10 cellular contexts compared by ENCODE assay signal in genomic region chr11:67465190-67465522, GRCh38. TPM values are rescaled to one million over a fixed set of nuclear protein-coding genes. Genes with fewer than 3 reads are reported as not detected.
DNase-seq lines count a peak whose midpoint lies in the region; ATAC-seq, FAIRE-seq and TF ChIP-seq lines count a peak whose summit lies in the region.
"Had no signal": no experiment of that assay in that cellular context is flagged by ENCODE, and none has a peak within 500 bp of the region (broad histone marks: within the 10 kb centered on the region; RNA-seq: fewer than 3 reads in every experiment).

No MANE protein-coding gene starts in this region.

- H3K4me1 ChIP-seq in astrocyte (ENCODE audit: insufficient read depth, low read length) (peaks cover 16% of the 10 kb centered on the region), liver (ENCODE audit: control insufficient read depth in 4 of 4, insufficient read depth in 4 of 4, low read length in 3 of 4) (peaks cover 19 to 43% (median 31%) of the 10 kb centered on the region in 4 donors), transverse colon (peaks cover 22 to 41% (median 35%) of the 10 kb centered on the region in 4 donors)

- H3K4me1 Mint-ChIP-seq in activated naive CD4-positive, alpha-beta T cell treated with anti-CD3 and anti-CD28 coated beads for 36 hours (ENCODE audit: low read depth) = peaks cover 35% of the 10 kb centered on the region
- H3K4me1 Mint-ChIP-seq in astrocyte (ENCODE audit: low read depth, unreplicated experiment) = peaks cover 4% of the 10 kb centered on the region

- no peak overlapping the region for H2AFZ ChIP-seq in astrocyte (ENCODE audit: low read depth, low read length)

- H3K79me2 ChIP-seq in astrocyte (ENCODE audit: insufficient read depth, low read length) = peaks cover 9% of the 10 kb centered on the region

- no peak for TF ChIP-seq POLR2A in transverse colon (IDR thresholded peaks at IDR 0.05)

- no peaks in the 10 kb centered on the region for H3K9me3 Mint-ChIP-seq in activated naive CD4-positive, alpha-beta T cell treated with anti-CD3 and anti-CD28 coated beads for 36 hours
- no peaks in the 10 kb centered on the region for H3K9me3 Mint-ChIP-seq in activated naive CD4-positive, alpha-beta T cell treated with anti-CD3 and anti-CD28 coated beads, Interleukin-2, amount 50 U/mL, for 72 hours
- H3K9me3 Mint-ChIP-seq in astrocyte (ENCODE audit: unreplicated experiment) = no peaks in the 10 kb centered on the region

- intact Hi-C loops in activated naive CD4-positive, alpha-beta T cell treated with anti-CD3 and anti-CD28 coated beads for 36 hours (cut with micrococcal nuclease) = no loop called here
- intact Hi-C loops in transverse colon (cut with DNase I; ENCODE audit: low total_unique reads) = no loop called here

- peak overlapping the region; percentile 81 for H3K4me3 Mint-ChIP-seq in activated naive CD4-positive, alpha-beta T cell treated with anti-CD3 and anti-CD28 coated beads for 36 hours
- H3K4me3 Mint-ChIP-seq in astrocyte (ENCODE audit: unreplicated experiment) = peak overlapping the region; percentile 77

- H4K20me1 ChIP-seq in astrocyte (ENCODE audit: insufficient read depth, low read length) = no peaks in the 10 kb centered on the region

- H3K27me3 ChIP-seq in astrocyte (ENCODE audit: insufficient read depth, low read length) (peaks cover 2% of the 10 kb centered on the region), liver (ENCODE audit: control insufficient read depth in 4 of 4, insufficient read depth in 4 of 4, low read length in 3 of 4) (no peaks in the 10 kb centered on the region), transverse colon (no peaks in the 10 kb centered on the region)

- H3K27ac Mint-ChIP-seq in activated naive CD4-positive, alpha-beta T cell treated with anti-CD3 and anti-CD28 coated beads for 36 hours = peak overlapping the region; percentile 90
- H3K27ac Mint-ChIP-seq in activated naive CD4-positive, alpha-beta T cell treated with anti-CD3 and anti-CD28 coated beads, Interleukin-2, amount 50 U/mL, for 72 hours = peak overlapping the region in 1 of 2 donors; percentile 97
- peak overlapping the region; percentile 47 for H3K27ac Mint-ChIP-seq in astrocyte (ENCODE audit: unreplicated experiment)

- WGBS in liver = 22% methylated on average over 3 of the region's 3 CpGs
- WGBS in transverse colon (ENCODE audit: low coverage in 1 of 2), 2 donors = 38% methylated on average over 3 of the region's 3 CpGs; no CpG with 5 or more reads in 1 of the 2 donors

- H3K36me3 Mint-ChIP-seq in activated naive CD4-positive, alpha-beta T cell treated with anti-CD3 and anti-CD28 coated beads for 36 hours (ENCODE audit: low read depth) = peaks cover 5% of the 10 kb centered on the region
- peaks cover 7 to 15% of the 10 kb centered on the region in 2 donors for H3K36me3 Mint-ChIP-seq in activated naive CD4-positive, alpha-beta T cell treated with anti-CD3 and anti-CD28 coated beads, Interleukin-2, amount 50 U/mL, for 72 hours
- H3K36me3 Mint-ChIP-seq in astrocyte (ENCODE audit: low read depth, unreplicated experiment) = peaks cover 5% of the 10 kb centered on the region

- H3K9me3 ChIP-seq in astrocyte (ENCODE audit: insufficient read depth, low read depth, low read length) = no peaks in the 10 kb centered on the region
- H3K9me3 ChIP-seq in liver (ENCODE audit: control insufficient read depth in 4 of 4, low read length in 3 of 4) = no peaks in the 10 kb centered on the region
- H3K9me3 ChIP-seq in transverse colon = no peaks in the 10 kb centered on the region

- H3K27ac ChIP-seq in astrocyte (ENCODE audit: low read depth, low read length) (peak overlapping the region; percentile 40), liver (ENCODE audit: low read depth in 1 of 2, low read length in 2 of 2) (peak overlapping the region; percentile 73 to 95), transverse colon (peak overlapping the region; percentile 92 to 96 (median 94))

- H3K4me3 ChIP-seq in astrocyte (ENCODE audit: insufficient read depth, low read depth, low read length) (peak overlapping the region; percentile 70), liver (ENCODE audit: low read depth in 1 of 3, low read length in 3 of 3) (peak overlapping the region; percentile 72 to 82 (median 81)), transverse colon (peak overlapping the region; percentile 35 to 58 (median 53))

- TF ChIP-seq EP300 in transverse colon (IDR thresholded peaks at IDR 0.05; ENCODE audit: low read depth) = no peak

- in situ Hi-C loops in transverse colon (cut with MboI; ENCODE audit: low pct_ligation_motif_present in 1 of 4, low pct_unique_long_range_greater_than_20kb in 1 of 4, low sequenced_read_pairs in 3 of 4) = no loop called here

- no peak for FAIRE-seq in astrocyte (lab: Jason Lieb, UNC)

- no peak for TF ChIP-seq RAD21 in liver (IDR thresholded peaks at IDR 0.05)

- TF ChIP-seq CTCF in astrocyte (IDR thresholded peaks at IDR 0.05; ENCODE audit: insufficient read depth, low read depth, low read length) (no peak), liver (IDR thresholded peaks at IDR 0.05; ENCODE audit: low read depth, low read length, missing input control) (no peak), transverse colon (IDR thresholded peaks at IDR 0.05) (no peak)

- peak overlapping the region; percentile 94 for H3K4me2 ChIP-seq in astrocyte (ENCODE audit: low read length)

- H3K27me3 Mint-ChIP-seq in activated naive CD4-positive, alpha-beta T cell treated with anti-CD3 and anti-CD28 coated beads for 36 hours (ENCODE audit: low read depth) = no peaks in the 10 kb centered on the region
- H3K27me3 Mint-ChIP-seq in astrocyte (ENCODE audit: low read depth, unreplicated experiment) = no peaks in the 10 kb centered on the region

- no peaks in the 10 kb centered on the region for H3K36me3 ChIP-seq in astrocyte (ENCODE audit: insufficient read depth, low read length)
- no peaks in the 10 kb centered on the region for H3K36me3 ChIP-seq in liver (ENCODE audit: control insufficient read depth in 4 of 4, insufficient read depth in 3 of 4, low read depth in 1 of 4, low read length in 3 of 4)
- no peaks in the 10 kb centered on the region for H3K36me3 ChIP-seq in transverse colon

- ATAC-seq in activated naive CD4-positive, alpha-beta T cell treated with anti-CD3 and anti-CD28 coated beads, Interleukin-2, amount 50 U/mL, for 72 hours = no peak

- DNase-seq in activated naive CD4-positive, alpha-beta T cell treated with anti-CD3 and anti-CD28 coated beads for 36 hours = no peak
- no peak for DNase-seq in activated naive CD4-positive, alpha-beta T cell treated with anti-CD3 and anti-CD28 coated beads, Interleukin-2, amount 50 U/mL, for 72 hours (ENCODE audit: low spot score in 2 of 2)
- DNase-seq in astrocyte (ENCODE audit: low read depth) = no peak
- no peak for DNase-seq in transverse colon
- DNase-seq in NOMO-1 (lab: John Stamatoyannopoulos, UW; ENCODE audit: unreplicated experiment in 2 of 2) = no peak
- DNase-seq in GM19240 (ENCODE audit: insufficient read length, low spot score) = no peak
- no peak for DNase-seq in dedifferentiated amniotic fluid mesenchymal stem cell (ENCODE audit: extremely low spot score)
- DNase-seq: SIG-M5 had no signal

- CTCF ChIA-PET in activated naive CD4-positive, alpha-beta T cell treated with anti-CD3 and anti-CD28 coated beads for 36 hours (lab: Charles Lee) = interaction anchor here (3.9 kb wide), 1 partner anchor 27 kb away, joined by 20 read pairs; the partner anchor contains the start of gene PTPRCAP

- H3K9ac ChIP-seq in astrocyte (ENCODE audit: low read length) (peak overlapping the region; percentile 84), liver (ENCODE audit: low read depth in 1 of 2, low read length in 2 of 2) (peak overlapping the region; percentile 22 to 69)

TF ChIP-seq in liver, 16 proteins besides CTCF, POLR2A, EP300 and RAD21 (continues in another document):
- TF ChIP-seq TAF1 (conservative IDR thresholded peaks at IDR 0.05) (no peak), FOXA2 (IDR thresholded peaks at IDR 0.05) (no peak), ATF3 (IDR thresholded peaks at IDR 0.05) (no peak)

RNA-seq across cellular contexts. Expression of gene TMEM134, which starts 3.9 kb away (rescaled TPM):
- 10 to 100 TPM; 52.6 to 56.1 TPM for total RNA-seq in activated naive CD4-positive, alpha-beta T cell treated with anti-CD3 and anti-CD28 coated beads for 36 hours
- total RNA-seq in activated naive CD4-positive, alpha-beta T cell treated with anti-CD3 and anti-CD28 coated beads, Interleukin-2, amount 50 U/mL, for 72 hours = 10 to 100 TPM; 39.1 to 77.9 TPM
- total RNA-seq in astrocyte (38.0 and 48.1 TPM in 2 replicates), liver (10 to 100 TPM; 10.2 to 50.8 TPM), transverse colon (100 to 1,000 TPM; 107 to 347 (median 115) TPM)
- polyA plus RNA-seq in liver = 10 to 100 TPM; 76.3 to 86.9 TPM

RNA-seq across cellular contexts. Expression of gene CABP4, which starts 10.0 kb away (rescaled TPM):
- total RNA-seq in activated naive CD4-positive, alpha-beta T cell treated with anti-CD3 and anti-CD28 coated beads for 36 hours = 1 to 10 TPM; 1.4 to 2.3 TPM
- 1 to 10 TPM; 1.7 to 2.8 TPM for total RNA-seq in activated naive CD4-positive, alpha-beta T cell treated with anti-CD3 and anti-CD28 coated beads, Interleukin-2, amount 50 U/mL, for 72 hours
- total RNA-seq in astrocyte (not detected in 2 replicates), liver (1 to 10 TPM; 2.1 to 2.9 TPM), transverse colon (1 to 10 TPM in 2 of 4 donors, not detected in 2; 1.2 to 2.2 TPM)
- 1 to 10 TPM in 1 of 2 donors, under 1 TPM in 1; 0.85 to 1.2 TPM for polyA plus RNA-seq in liver

RNA-seq across cellular contexts. Expression of gene GPR152, which starts 12.6 kb away (rescaled TPM):
- total RNA-seq in activated naive CD4-positive, alpha-beta T cell treated with anti-CD3 and anti-CD28 coated beads for 36 hours = not detected
- not detected for total RNA-seq in activated naive CD4-positive, alpha-beta T cell treated with anti-CD3 and anti-CD28 coated beads, Interleukin-2, amount 50 U/mL, for 72 hours
- total RNA-seq in astrocyte = not detected in 2 replicates
- total RNA-seq in liver = not detected
- not detected for polyA plus RNA-seq in liver
- total RNA-seq in transverse colon = not detected
- total RNA-seq: pulmonary artery endothelial cell had no signal

RNA-seq across cellular contexts. Expression of gene AIP, which starts 17.7 kb away (rescaled TPM):
- 100 to 1,000 TPM; 163 to 166 TPM for total RNA-seq in activated naive CD4-positive, alpha-beta T cell treated with anti-CD3 and anti-CD28 coated beads for 36 hours
- total RNA-seq in activated naive CD4-positive, alpha-beta T cell treated with anti-CD3 and anti-CD28 coated beads, Interleukin-2, amount 50 U/mL, for 72 hours = 100 to 1,000 TPM; 151 to 207 TPM
- total RNA-seq in astrocyte (42.1 and 43.6 TPM in 2 replicates), liver (10 to 100 TPM; 17.6 to 21.5 TPM), transverse colon (10 to 100 TPM; 32.9 to 71.5 (median 57.6) TPM)
- polyA plus RNA-seq in liver = 10 to 100 TPM; 24.7 to 28.2 TPM

RNA-seq across cellular contexts. Expression of gene CORO1B, which starts 21.9 kb away (rescaled TPM):
- 100 to 1,000 TPM; 298 to 305 TPM for total RNA-seq in activated naive CD4-positive, alpha-beta T cell treated with anti-CD3 and anti-CD28 coated beads for 36 hours
- 100 to 1,000 TPM; 293 to 428 TPM for total RNA-seq in activated naive CD4-positive, alpha-beta T cell treated with anti-CD3 and anti-CD28 coated beads, Interleukin-2, amount 50 U/mL, for 72 hours
- 102 and 124 TPM in 2 replicates for total RNA-seq in astrocyte
- total RNA-seq in liver = 10 to 100 TPM; 34.4 to 41.4 TPM
- polyA plus RNA-seq in liver = 10 to 100 TPM; 14.1 to 38.4 TPM
- 100 to 1,000 TPM in 3 of 4 donors, 10 to 100 TPM in 1; 72.6 to 204 (median 151) TPM for total RNA-seq in transverse colon

Comparison
In these comparisons a context has a peak if more than half of its experiments do, and no peak if none do; other contexts are left out.
1. H3K27ac ChIP-seq: peak in every context shown above with its lines; median percentile 94 in transverse colon; 84 in liver; 40 in astrocyte.